26 cellular contexts compared by ENCODE assay signal in the genomic region with DNA sequence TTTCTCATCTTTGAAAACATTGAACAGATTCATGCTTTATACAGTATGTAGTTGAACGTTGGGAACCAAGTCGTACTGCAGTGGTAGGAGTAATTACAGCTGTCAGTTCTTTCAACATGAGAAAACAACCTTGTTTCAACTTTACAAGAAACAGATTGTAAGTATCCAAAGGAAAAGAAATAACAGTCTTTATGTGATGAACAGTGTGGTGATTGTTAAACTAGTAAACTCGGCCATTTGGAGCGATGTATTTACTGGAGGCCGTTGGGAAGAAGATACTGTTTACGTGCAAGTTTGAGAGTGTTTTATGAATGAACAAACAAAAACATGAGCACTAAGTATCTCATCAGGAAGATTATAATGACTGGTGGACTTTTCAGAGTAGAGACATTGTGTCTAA. TPM values are rescaled to one million over a fixed set of nuclear protein-coding genes. Genes with fewer than 3 reads are reported as not detected.
DNase-seq lines count a peak whose midpoint lies in the region; ATAC-seq and TF ChIP-seq lines count a peak whose summit lies in the region.
"Had no signal": no experiment of that assay in that cellular context is flagged by ENCODE, and none has a peak within 500 bp of the region (broad histone marks: within the 10 kb centered on the region; RNA-seq: fewer than 3 reads in every experiment).

No MANE protein-coding gene starts in this region.

- no peak overlapping the region for H3K9ac ChIP-seq in fibroblast of lung (ENCODE audit: insufficient read depth, low read length)

- H3K27me3 ChIP-seq in left ventricle myocardium inferior (ENCODE audit: low read depth) (no peaks in the 10 kb centered on the region), fibroblast of lung (ENCODE audit: control insufficient read depth, insufficient read depth, low read length) (no peaks in the 10 kb centered on the region)
- H3K27me3 ChIP-seq: dorsolateral prefrontal cortex, ovary, suprapubic skin had no signal

- no peaks in the 10 kb centered on the region for H3K4me1 ChIP-seq in left ventricle myocardium inferior
- H3K4me1 ChIP-seq in fibroblast of lung (ENCODE audit: control insufficient read depth, extremely low read depth, insufficient read depth, low read length) = no peaks in the 10 kb centered on the region
- H3K4me1 ChIP-seq: suprapubic skin had no signal

- no peaks in the 10 kb centered on the region for H3K9me3 Mint-ChIP-seq in nephron progenitor cell
- H3K9me3 Mint-ChIP-seq: activated naive CD8-positive, alpha-beta T cell treated with anti-CD3 and anti-CD28 coated beads, Interleukin-2, amount 10 ng/mL, durations not matched to agents 7 days and 5 days had no signal

- H3K27ac ChIP-seq in left ventricle myocardium inferior (replicated peaks) (peak overlapping the region; percentile 72), fibroblast of lung (ENCODE audit: insufficient read depth, low read length) (no peak overlapping the region)
- H3K27ac ChIP-seq: HL-60, ovary, suprapubic skin had no signal

- H3K36me3 ChIP-seq in left ventricle myocardium inferior = no peaks in the 10 kb centered on the region
- H3K36me3 ChIP-seq in fibroblast of lung (ENCODE audit: control insufficient read depth, insufficient read depth, low read length) = no peaks in the 10 kb centered on the region
- H3K36me3 ChIP-seq: ovary, suprapubic skin had no signal

- peaks cover 22% of the 10 kb centered on the region for H3K4me1 Mint-ChIP-seq in nephron progenitor cell
- H3K4me1 Mint-ChIP-seq: activated naive CD8-positive, alpha-beta T cell treated with anti-CD3 and anti-CD28 coated beads, Interleukin-2, amount 10 ng/mL, durations not matched to agents 7 days and 5 days; CD4-positive, CD25-positive, alpha-beta regulatory T cell; naive thymus-derived CD4-positive, alpha-beta T cell had no signal

- ATAC-seq in Right ventricle myocardium inferior (no peak), GM21360 (IDR thresholded peaks at IDR 0.05; ENCODE audit: unreplicated experiment) (no peak)
- ATAC-seq: naive thymus-derived CD4-positive, alpha-beta T cell had no signal

- DNase-seq in left ventricle myocardium inferior = no peak
- DNase-seq in Right ventricle myocardium inferior (ENCODE audit: missing footprints) = no peak
- no peak for DNase-seq in fibroblast of lung (ENCODE audit: low read depth in 2 of 2)
- DNase-seq in nephron progenitor cell = no peak
- no peak for DNase-seq in activated CD4-positive, alpha-beta T cell treated with anti-CD3 and anti-CD28 coated beads for 48 hours
- DNase-seq in NAMALWA (ENCODE audit: low spot score) = no peak
- no peak for DNase-seq in stimulated activated naive CD4-positive, alpha-beta T cell treated with Interleukin-2 at 50 U/mL for 16 hours (lab: John Stamatoyannopoulos, UW)
- DNase-seq: activated effector memory CD4-positive, alpha-beta T cell treated with anti-CD3 and anti-CD28 coated beads, Interleukin-2, amount 50 U/mL, for 16 hours; activated naive CD8-positive, alpha-beta T cell treated with anti-CD3 and anti-CD28 coated beads, Interleukin-2, amount 10 ng/mL, durations not matched to agents 7 days and 5 days; activated T-cell treated with anti-CD3 and anti-CD28 coated beads, Interleukin-2, amount 50 U/mL, for 1 hour; CD4-positive, CD25-positive, alpha-beta regulatory T cell; cerebellar nuclear complex; dorsolateral prefrontal cortex; mesendoderm; naive thymus-derived CD4-positive, alpha-beta T cell; NCI-H146; NCI-H2107; NCI-H446; NCI-H774; ovary; stimulated activated CD4-positive, alpha-beta T cell treated with anti-CD3 and anti-CD28 coated beads, Interleukin-12 subunit alpha, Interleukin-12 subunit beta, amount 100 ng/mL, for 4 hours; stimulated activated CD4-positive, alpha-beta T cell treated with anti-CD3 and anti-CD28 coated beads, Interleukin-4, amount 100 ng/mL, for 1 hour; T-helper 2 cell had no signal

- no peak overlapping the region for H3K4me3 Mint-ChIP-seq in nephron progenitor cell
- H3K4me3 Mint-ChIP-seq: activated naive CD8-positive, alpha-beta T cell treated with anti-CD3 and anti-CD28 coated beads, Interleukin-2, amount 10 ng/mL, durations not matched to agents 7 days and 5 days; CD4-positive, CD25-positive, alpha-beta regulatory T cell; naive thymus-derived CD4-positive, alpha-beta T cell had no signal

- no peaks in the 10 kb centered on the region for H3K27me3 Mint-ChIP-seq in nephron progenitor cell (ENCODE audit: low read depth, poor library complexity)
- H3K27me3 Mint-ChIP-seq: activated naive CD8-positive, alpha-beta T cell treated with anti-CD3 and anti-CD28 coated beads, Interleukin-2, amount 10 ng/mL, durations not matched to agents 7 days and 5 days; CD4-positive, CD25-positive, alpha-beta regulatory T cell had no signal

- H3K36me3 Mint-ChIP-seq in nephron progenitor cell (ENCODE audit: low read depth) = no peaks in the 10 kb centered on the region
- H3K36me3 Mint-ChIP-seq: activated naive CD8-positive, alpha-beta T cell treated with anti-CD3 and anti-CD28 coated beads, Interleukin-2, amount 10 ng/mL, durations not matched to agents 7 days and 5 days; CD4-positive, CD25-positive, alpha-beta regulatory T cell; naive thymus-derived CD4-positive, alpha-beta T cell had no signal

- TF ChIP-seq CTCF in left ventricle myocardium inferior (IDR thresholded peaks at IDR 0.05; ENCODE audit: borderline replicate concordance) = no peak
- TF ChIP-seq CTCF in fibroblast of lung (conservative IDR thresholded peaks at IDR 0.05 in 1 of 2, IDR thresholded peaks at IDR 0.05 in 1 of 2; ENCODE audit: low read depth in 1 of 2, low read length in 2 of 2) = no peak
- TF ChIP-seq CTCF in nephron progenitor cell (IDR thresholded peaks at IDR 0.05) = no peak

- H3K79me2 ChIP-seq in fibroblast of lung (ENCODE audit: control insufficient read depth, insufficient read depth, low read length) = no peaks in the 10 kb centered on the region

- H3K4me2 ChIP-seq in fibroblast of lung (ENCODE audit: extremely low read depth, insufficient read depth, low read length) = peak overlapping the region; percentile 46

- intact Hi-C loops in left ventricle myocardium inferior (cut with micrococcal nuclease) = no loop called here
- intact Hi-C loops in Right ventricle myocardium inferior (cut with DNase I) = no loop called here

- H3K4me3 ChIP-seq in left ventricle myocardium inferior (peak overlapping the region; percentile 22), fibroblast of lung (replicated peaks in 1 of 4; ENCODE audit: control extremely low read depth in 1 of 4, insufficient read depth in 1 of 4, low read depth in 3 of 4, low read length in 4 of 4) (no peak overlapping the region)
- H3K4me3 ChIP-seq: ovary, suprapubic skin had no signal

- peak overlapping the region; percentile 69 for H2AFZ ChIP-seq in fibroblast of lung (ENCODE audit: low read length)

- no peaks in the 10 kb centered on the region for H4K20me1 ChIP-seq in fibroblast of lung (ENCODE audit: control insufficient read depth, extremely low read depth, insufficient read depth, low read length)

- peak overlapping the region; percentile 50 for H3K27ac Mint-ChIP-seq in nephron progenitor cell
- H3K27ac Mint-ChIP-seq: activated naive CD8-positive, alpha-beta T cell treated with anti-CD3 and anti-CD28 coated beads, Interleukin-2, amount 10 ng/mL, durations not matched to agents 7 days and 5 days; CD4-positive, CD25-positive, alpha-beta regulatory T cell; naive thymus-derived CD4-positive, alpha-beta T cell had no signal

- H3K9me3 ChIP-seq in left ventricle myocardium inferior (replicated peaks) (no peaks in the 10 kb centered on the region), fibroblast of lung (ENCODE audit: control insufficient read depth, insufficient read depth, low read depth, low read length) (no peaks in the 10 kb centered on the region)
- H3K9me3 ChIP-seq: ovary, suprapubic skin had no signal

RNA-seq across cellular contexts. Expression of gene EPHA3, which starts 48.4 kb away (rescaled TPM):
- total RNA-seq in left ventricle myocardium inferior = 3.5 TPM
- 2.9 TPM for total RNA-seq in Right ventricle myocardium inferior
- total RNA-seq in fibroblast of lung = 0.26 and 0.99 TPM in 2 replicates
- polyA plus RNA-seq in fibroblast of lung = 0.09 and 0.23 TPM in 2 replicates
- 0.07 and 0.12 TPM in 2 replicates for polyA plus RNA-seq in fibroblast of lung (2012)
- polyA minus RNA-seq in fibroblast of lung (ENCODE audit: low replicate concordance) = 0.59 TPM in 1 of 2 replicates, not detected in the other
- total RNA-seq: activated naive CD8-positive, alpha-beta T cell treated with anti-CD3 and anti-CD28 coated beads, Interleukin-2, amount 10 ng/mL, durations not matched to agents 7 days and 5 days; CD4-positive, CD25-positive, alpha-beta regulatory T cell; naive thymus-derived CD4-positive, alpha-beta T cell had no signal
- polyA plus RNA-seq: CD4-positive, CD25-positive, alpha-beta regulatory T cell; naive thymus-derived CD4-positive, alpha-beta T cell had no signal
